Comparison of ENCODE assay signal across 8 cellular contexts in genomic region chr1:226125097-226125630, GRCh38.
DNase-seq lines count a peak whose midpoint lies in the region; ATAC-seq and TF ChIP-seq lines count a peak whose summit lies in the region.

No MANE protein-coding gene starts in this region.

- peaks cover 48 to 49% of the 10 kb centered on the region in 2 donors for H3K4me1 ChIP-seq in duodenal mucosa (ENCODE audit: control insufficient read depth in 1 of 2, insufficient read depth in 2 of 2, low read length in 2 of 2)

- H3K27me3 ChIP-seq in duodenal mucosa (ENCODE audit: control insufficient read depth in 1 of 2, insufficient read depth in 2 of 2, low read length in 2 of 2): no peaks in the 10 kb centered on the region

- H3K36me3 ChIP-seq in duodenal mucosa (ENCODE audit: control insufficient read depth in 1 of 2, insufficient read depth in 2 of 2, low read length in 2 of 2): no peaks in the 10 kb centered on the region

- no peaks in the 10 kb centered on the region for H3K36me3 Mint-ChIP-seq in activated CD4-positive, alpha-beta memory T cell treated with anti-CD3 and anti-CD28 coated beads for 36 hours

- peak; percentile 94 for DNase-seq in HK-2 (ENCODE audit: unreplicated experiment)
- peak; percentile 69 for DNase-seq in NCI-H82 treated with DMSO at 0.1 percent for 48 hours (lab: John Stamatoyannopoulos, UW; ENCODE audit: unreplicated experiment)
- DNase-seq in activated CD4-positive, alpha-beta memory T cell treated with anti-CD3 and anti-CD28 coated beads for 36 hours: peak; percentile 93
- DNase-seq in medulla oblongata (ENCODE audit: extremely low spot score): peak; percentile 83
- DNase-seq in stimulated activated CD8-positive, alpha-beta memory T cell treated with anti-CD3 and anti-CD28 coated beads, Interleukin-12 subunit alpha, Interleukin-12 subunit beta, amount 100 ng/mL, for 4 hours (ENCODE audit: low read depth): peak; percentile 70

- H3K27ac Mint-ChIP-seq in activated CD4-positive, alpha-beta memory T cell treated with anti-CD3 and anti-CD28 coated beads for 36 hours: no peak overlapping the region

- H3K9me3 ChIP-seq in duodenal mucosa (ENCODE audit: control insufficient read depth in 1 of 2, low read length in 2 of 2): no peaks in the 10 kb centered on the region

- peak; percentile 97 for TF ChIP-seq CTCF in GM12873 (IDR thresholded peaks at IDR 0.05; ENCODE audit: insufficient read depth, low read depth, low read length, missing control alignments)

- POLR2A ChIA-PET in activated CD4-positive, alpha-beta memory T cell treated with anti-CD3 and anti-CD28 coated beads for 36 hours (lab: Charles Lee): interaction anchor here (0.7 to 1.5 kb wide), 6 partner anchors 15 to 208 kb away, joined by 3 to 7 read pairs (median 4); partner anchors contain the start of genes H3-3A, LIN9 and SDE2

- no peak overlapping the region for H3K27ac ChIP-seq in duodenal mucosa (ENCODE audit: low read depth, low read length)

- H3K4me3 ChIP-seq in duodenal mucosa (ENCODE audit: low read depth in 1 of 2, low read length in 2 of 2): peak overlapping the region; percentile 25 to 48

- CTCF ChIA-PET in activated CD4-positive, alpha-beta memory T cell treated with anti-CD3 and anti-CD28 coated beads for 36 hours (lab: Charles Lee): interaction anchor here (0.5 to 8.3 kb wide), 56 partner anchors 8 to 628 kb away, joined by 3 to 259 read pairs (median 4); partner anchors contain the start of genes ACBD3, H3-3A, LIN9 and MIXL1

- H3K9me3 Mint-ChIP-seq in activated CD4-positive, alpha-beta memory T cell treated with anti-CD3 and anti-CD28 coated beads for 36 hours: no peaks in the 10 kb centered on the region

- H3K4me1 Mint-ChIP-seq in activated CD4-positive, alpha-beta memory T cell treated with anti-CD3 and anti-CD28 coated beads for 36 hours (ENCODE audit: low read depth): peaks cover 38% of the 10 kb centered on the region

- peak overlapping the region; percentile 13 to 53 for H3K9ac ChIP-seq in duodenal mucosa (ENCODE audit: low read depth in 1 of 2, low read length in 2 of 2)

- no peaks in the 10 kb centered on the region for H3K27me3 Mint-ChIP-seq in activated CD4-positive, alpha-beta memory T cell treated with anti-CD3 and anti-CD28 coated beads for 36 hours

- no peak overlapping the region for H3K4me3 Mint-ChIP-seq in activated CD4-positive, alpha-beta memory T cell treated with anti-CD3 and anti-CD28 coated beads for 36 hours

- no peak for ATAC-seq in HG02840 (IDR thresholded peaks at IDR 0.05; ENCODE audit: low FRiP score, unreplicated experiment)

- intact Hi-C loops in activated CD4-positive, alpha-beta memory T cell treated with anti-CD3 and anti-CD28 coated beads for 36 hours (cut with micrococcal nuclease): loop anchor here (1.0 to 2.0 kb wide), 4 partner anchors 60 to 212 kb away; no protein-coding TSS in a partner anchor
